In genomic region chr7:41630741-41631140, GRCh38 we compare ENCODE assay signal across 10 cellular contexts.
DNase-seq lines count a peak whose midpoint lies in the region; ATAC-seq and TF ChIP-seq lines count a peak whose summit lies in the region.
"Had no signal": no experiment of that assay in that cellular context is flagged by ENCODE, and none has a peak within 500 bp of the region (broad histone marks: within the 10 kb centered on the region; RNA-seq: fewer than 3 reads in every experiment).

No MANE protein-coding gene starts in this region.

- H3K9me3 ChIP-seq in Caco-2 (no peaks in the 10 kb centered on the region), SJCRH30 (replicated peaks) (no peaks in the 10 kb centered on the region)
- H3K9me3 ChIP-seq: ovary had no signal

- CTCF ChIA-PET in Caco-2 (lab: Charles Lee) = no interaction called here

- no TSS peak for BruUV-seq in Caco-2 (replicated peaks; lab: Mats Ljungman, UMichigan)

- H3K27ac Mint-ChIP-seq in activated T-helper 17 cell treated with anti-CD3 and anti-CD28 coated beads, Interleukin-2, amount 50 U/mL, for 72 hours = no peak overlapping the region
- H3K27ac Mint-ChIP-seq in Caco-2 (ENCODE audit: unreplicated experiment) = no peak overlapping the region

- H3K27ac ChIP-seq in SJCRH30 = no peak overlapping the region
- H3K27ac ChIP-seq: ovary, SK-N-MC had no signal

- POLR2A ChIA-PET in Caco-2 (lab: Charles Lee) = no interaction called here

- intact Hi-C loops in Caco-2 (cut with micrococcal nuclease; ENCODE audit: unreplicated experiment) = no loop called here

- no peaks in the 10 kb centered on the region for H3K27me3 Mint-ChIP-seq in activated T-helper 17 cell treated with anti-CD3 and anti-CD28 coated beads, Interleukin-2, amount 50 U/mL, for 72 hours
- H3K27me3 Mint-ChIP-seq in Caco-2 (ENCODE audit: insufficient read depth, unreplicated experiment) = no peaks in the 10 kb centered on the region

- H3K9me3 Mint-ChIP-seq in activated T-helper 17 cell treated with anti-CD3 and anti-CD28 coated beads, Interleukin-2, amount 50 U/mL, for 72 hours = peaks cover 4% of the 10 kb centered on the region
- H3K9me3 Mint-ChIP-seq in Caco-2 (ENCODE audit: unreplicated experiment) = no peaks in the 10 kb centered on the region

- H3K4me3 Mint-ChIP-seq in activated T-helper 17 cell treated with anti-CD3 and anti-CD28 coated beads, Interleukin-2, amount 50 U/mL, for 72 hours = no peak overlapping the region
- H3K4me3 Mint-ChIP-seq in Caco-2 (ENCODE audit: unreplicated experiment) = no peak overlapping the region

- H3K4me1 ChIP-seq in Caco-2 = no peaks in the 10 kb centered on the region
- no peaks in the 10 kb centered on the region for H3K4me1 ChIP-seq in SJCRH30

- H3K36me3 Mint-ChIP-seq in activated T-helper 17 cell treated with anti-CD3 and anti-CD28 coated beads, Interleukin-2, amount 50 U/mL, for 72 hours (ENCODE audit: low read depth) = no peaks in the 10 kb centered on the region
- no peaks in the 10 kb centered on the region for H3K36me3 Mint-ChIP-seq in Caco-2 (ENCODE audit: insufficient read depth, unreplicated experiment)

- no peaks in the 10 kb centered on the region for H3K4me1 Mint-ChIP-seq in activated T-helper 17 cell treated with anti-CD3 and anti-CD28 coated beads, Interleukin-2, amount 50 U/mL, for 72 hours
- H3K4me1 Mint-ChIP-seq in Caco-2 (ENCODE audit: low read depth, unreplicated experiment) = no peaks in the 10 kb centered on the region

- H3K36me3 ChIP-seq in Caco-2 (ENCODE audit: control insufficient read depth, insufficient read depth, low read length) = no peaks in the 10 kb centered on the region
- no peaks in the 10 kb centered on the region for H3K36me3 ChIP-seq in SJCRH30
- H3K36me3 ChIP-seq: ovary had no signal

- H3K4me3 ChIP-seq in Caco-2 (ENCODE audit: low read depth, low read length) (no peak overlapping the region), SJCRH30 (no peak overlapping the region)
- H3K4me3 ChIP-seq: ovary, SK-N-MC had no signal

- DNase-seq in Caco-2 (no peak), NCI-H1417 (lab: John Stamatoyannopoulos, UW) (no peak), SJCRH30 (no peak)
- DNase-seq: NCI-H2029, ovary had no signal

- no peaks in the 10 kb centered on the region; the same call in 1 of the 2 replicates for H3K27me3 ChIP-seq in Caco-2 (replicated peaks; ENCODE audit: control insufficient read depth, insufficient read depth, low read length)
- H3K27me3 ChIP-seq in SJCRH30 = 0 out of 2 replicates have a peak, but pooled peaks cover 3% of the 10 kb centered on the region
- H3K27me3 ChIP-seq: ovary had no signal

- TF ChIP-seq CTCF in Caco-2 (IDR thresholded peaks at IDR 0.05; ENCODE audit: insufficient read depth in 1 of 2, low read depth in 1 of 2, low read length in 1 of 2, severe bottlenecking in 1 of 2, unreplicated experiment in 1 of 2) = no peak

- peak; percentile 91 for ATAC-seq in GM18867 (IDR thresholded peaks at IDR 0.05; ENCODE audit: unreplicated experiment)
- ATAC-seq in GM21381 (IDR thresholded peaks at IDR 0.05; ENCODE audit: unreplicated experiment) = peak; percentile 71
- peak; percentile 58 for ATAC-seq in HG03066 (IDR thresholded peaks at IDR 0.05; ENCODE audit: low read depth, unreplicated experiment)
- peak; percentile 70 for ATAC-seq in activated T-helper 17 cell treated with anti-CD3 and anti-CD28 coated beads, Interleukin-2, amount 50 U/mL, for 72 hours (replicated peaks)
